ENCODE assay signal across 11 cellular contexts in genomic region chr20:32523613-32524218, GRCh38.
DNase-seq lines count a peak whose midpoint lies in the region; ATAC-seq and TF ChIP-seq lines count a peak whose summit lies in the region.
"Had no signal": no experiment of that assay in that cellular context is flagged by ENCODE, and none has a peak within 500 bp of the region (broad histone marks: within the 10 kb centered on the region; RNA-seq: fewer than 3 reads in every experiment).

No MANE protein-coding gene starts in this region.

- no peak for ATAC-seq in CD4-positive, alpha-beta T cell (ENCODE audit: poor library complexity)
- no peak for ATAC-seq in activated naive CD8-positive, alpha-beta T cell treated with anti-CD3 and anti-CD28 coated beads, Interleukin-2, amount 10 ng/mL, durations not matched to agents 7 days and 5 days (ENCODE audit: low read depth)
- ATAC-seq in naive thymus-derived CD8-positive, alpha-beta T cell, result no peak
- ATAC-seq: gastroesophageal sphincter had no signal

- intact Hi-C loops in CD4-positive, alpha-beta T cell (cut with DNase I, micrococcal nuclease), result loop anchor here (2.0 to 10.0 kb wide), 4 partner anchors 15 to 491 kb away; partner anchors contain the start of gene NOL4L (in 1 of the 2)

- H3K79me2 ChIP-seq in smooth muscle cell (ENCODE audit: low read depth), result no peaks in the 10 kb centered on the region

- no peak overlapping the region for H2AFZ ChIP-seq in smooth muscle cell (ENCODE audit: low read depth)

- CTCF ChIA-PET in CD4-positive, alpha-beta T cell (lab: Charles Lee), result interaction anchor here (2.1 to 5.8 kb wide), 4 partner anchors 10 to 129 kb away, joined by 5 to 75 read pairs (median 42); no protein-coding TSS in a partner anchor

- H3F3A ChIP-seq in smooth muscle cell (ENCODE audit: low read depth), result peaks cover 8% of the 10 kb centered on the region

- WGBS in smooth muscle cell (ENCODE audit: low lambda C conversion rate), result 26% methylated on average over 7 of the region's 7 CpGs

- H3K9ac ChIP-seq in smooth muscle cell (ENCODE audit: low read depth), result no peak overlapping the region

- peak overlapping the region; percentile 58 for H3K4me3 Mint-ChIP-seq in CD4-positive, alpha-beta T cell
- H3K4me3 Mint-ChIP-seq in activated naive CD8-positive, alpha-beta T cell treated with anti-CD3 and anti-CD28 coated beads, Interleukin-2, amount 10 ng/mL, durations not matched to agents 7 days and 5 days, result peak overlapping the region; percentile 36
- H3K4me3 Mint-ChIP-seq in naive thymus-derived CD8-positive, alpha-beta T cell, result peak overlapping the region in 9 of 10 donors; percentile 28 to 74 (median 50)

- H3K9me3 ChIP-seq in CD4-positive, alpha-beta T cell (ENCODE audit: control insufficient read depth, low read length), result no peaks in the 10 kb centered on the region
- H3K9me3 ChIP-seq in KOPT-K1 (ENCODE audit: insufficient read depth, low read length, poor library complexity, severe bottlenecking) (no peaks in the 10 kb centered on the region), smooth muscle cell (replicated peaks; ENCODE audit: low read depth) (no peaks in the 10 kb centered on the region)
- H3K9me3 ChIP-seq: gastroesophageal sphincter, right atrium auricular region had no signal

- peak overlapping the region; percentile 69 for H3K27ac ChIP-seq in CD4-positive, alpha-beta T cell (ENCODE audit: low read depth, low read length)
- peak overlapping the region; percentile 80 for H3K27ac ChIP-seq in KOPT-K1 (ENCODE audit: low read depth, low read length, poor library complexity, severe bottlenecking)
- H3K27ac ChIP-seq in smooth muscle cell (ENCODE audit: low read depth), result no peak overlapping the region
- H3K27ac ChIP-seq: C4-2B, gastroesophageal sphincter had no signal

- POLR2A ChIA-PET in CD4-positive, alpha-beta T cell (lab: Charles Lee), result interaction anchor here (0.7 to 9.6 kb wide), 7 partner anchors 8 to 353 kb away, joined by 3 to 314 read pairs (median 12); partner anchors contain the start of gene NOL4L
- POLR2A ChIA-PET in activated naive CD8-positive, alpha-beta T cell treated with anti-CD3 and anti-CD28 coated beads, Interleukin-2, amount 10 ng/mL, durations not matched to agents 7 days and 5 days (lab: Charles Lee), result interaction anchor here (0.6 to 11.8 kb wide), 6 partner anchors 10 to 129 kb away, joined by 3 to 248 read pairs (median 6); no protein-coding TSS in a partner anchor
- POLR2A ChIA-PET in naive thymus-derived CD8-positive, alpha-beta T cell (lab: Charles Lee), result interaction anchor here (0.5 to 29.2 kb wide), 9 partner anchors 6 to 128 kb away, joined by 3 to 883 read pairs (median 9); partner anchors contain the start of gene NOL4L

- peaks cover 24% of the 10 kb centered on the region; the same call in 1 of the 2 replicates for H3K36me3 ChIP-seq in KOPT-K1 (ENCODE audit: insufficient read depth, low read length)
- no peaks in the 10 kb centered on the region for H3K36me3 ChIP-seq in smooth muscle cell (ENCODE audit: low read depth)
- H3K36me3 ChIP-seq: right atrium auricular region had no signal

- H3K4me2 ChIP-seq in smooth muscle cell, result no peak overlapping the region

- TF ChIP-seq CTCF in CD4-positive, alpha-beta T cell (IDR thresholded peaks at IDR 0.05), result no peak
- TF ChIP-seq CTCF in smooth muscle cell (IDR thresholded peaks at IDR 0.05; ENCODE audit: borderline replicate concordance, insufficient read depth, poor library complexity, severe bottlenecking), result no peak

- H3K4me3 ChIP-seq in smooth muscle cell, result no peak overlapping the region
- H3K4me3 ChIP-seq: gastroesophageal sphincter, right atrium auricular region had no signal

- H3K27me3 Mint-ChIP-seq in CD4-positive, alpha-beta T cell, result no peaks in the 10 kb centered on the region
- H3K27me3 Mint-ChIP-seq in activated naive CD8-positive, alpha-beta T cell treated with anti-CD3 and anti-CD28 coated beads, Interleukin-2, amount 10 ng/mL, durations not matched to agents 7 days and 5 days, result no peaks in the 10 kb centered on the region
- H3K27me3 Mint-ChIP-seq in naive thymus-derived CD8-positive, alpha-beta T cell, result no peaks in the 10 kb centered on the region

- H3K36me3 Mint-ChIP-seq in CD4-positive, alpha-beta T cell (ENCODE audit: low read depth), result peaks cover 62% of the 10 kb centered on the region
- H3K36me3 Mint-ChIP-seq in activated naive CD8-positive, alpha-beta T cell treated with anti-CD3 and anti-CD28 coated beads, Interleukin-2, amount 10 ng/mL, durations not matched to agents 7 days and 5 days, result peaks cover 11% of the 10 kb centered on the region
- peaks cover 0 to 39% (median 11%) of the 10 kb centered on the region in 3 donors for H3K36me3 Mint-ChIP-seq in naive thymus-derived CD8-positive, alpha-beta T cell

- peak overlapping the region; percentile 99 for H3K27ac Mint-ChIP-seq in CD4-positive, alpha-beta T cell
- peak overlapping the region; percentile 81 for H3K27ac Mint-ChIP-seq in activated naive CD8-positive, alpha-beta T cell treated with anti-CD3 and anti-CD28 coated beads, Interleukin-2, amount 10 ng/mL, durations not matched to agents 7 days and 5 days
- H3K27ac Mint-ChIP-seq in naive thymus-derived CD8-positive, alpha-beta T cell, result peak overlapping the region; percentile 81 to 96 (median 93)

- DNase-seq in CD4-positive, alpha-beta T cell, result peak in 1 of 10 experiments; percentile 28
- DNase-seq in activated naive CD8-positive, alpha-beta T cell treated with anti-CD3 and anti-CD28 coated beads, Interleukin-2, amount 10 ng/mL, durations not matched to agents 7 days and 5 days, result no peak
- DNase-seq in naive thymus-derived CD8-positive, alpha-beta T cell, result peak in 1 of 10 donors; percentile 15
- DNase-seq in smooth muscle cell (lab: John Stamatoyannopoulos, UW; ENCODE audit: unreplicated experiment), result no peak
- DNase-seq in NOMO-1 treated with DMSO at 0.1 percent for 48 hours (lab: John Stamatoyannopoulos, UW; ENCODE audit: unreplicated experiment), result no peak
- no peak for DNase-seq in glomerular visceral epithelial cell (ENCODE audit: extremely low spot score)
- DNase-seq in activated effector memory CD4-positive, alpha-beta T cell treated with anti-CD3 and anti-CD28 coated beads, Interleukin-2, amount 50 U/mL, for 16 hours, result no peak

- peaks cover 5% of the 10 kb centered on the region for H3K4me1 ChIP-seq in smooth muscle cell (ENCODE audit: low read depth)

- no peaks in the 10 kb centered on the region for H3K9me3 Mint-ChIP-seq in CD4-positive, alpha-beta T cell
- no peaks in the 10 kb centered on the region for H3K9me3 Mint-ChIP-seq in activated naive CD8-positive, alpha-beta T cell treated with anti-CD3 and anti-CD28 coated beads, Interleukin-2, amount 10 ng/mL, durations not matched to agents 7 days and 5 days
- H3K9me3 Mint-ChIP-seq in naive thymus-derived CD8-positive, alpha-beta T cell, result no peaks in the 10 kb centered on the region

- no peaks in the 10 kb centered on the region for H3K27me3 ChIP-seq in CD4-positive, alpha-beta T cell (ENCODE audit: control insufficient read depth, insufficient read depth, low read length)
- H3K27me3 ChIP-seq in smooth muscle cell (ENCODE audit: low read depth), result no peaks in the 10 kb centered on the region
- H3K27me3 ChIP-seq: gastroesophageal sphincter, right atrium auricular region had no signal

- H3K4me1 Mint-ChIP-seq in CD4-positive, alpha-beta T cell (ENCODE audit: low read depth), result peaks cover 79% of the 10 kb centered on the region
- H3K4me1 Mint-ChIP-seq in activated naive CD8-positive, alpha-beta T cell treated with anti-CD3 and anti-CD28 coated beads, Interleukin-2, amount 10 ng/mL, durations not matched to agents 7 days and 5 days, result peaks cover 56% of the 10 kb centered on the region
- H3K4me1 Mint-ChIP-seq in naive thymus-derived CD8-positive, alpha-beta T cell, result peaks cover 44 to 82% (median 76%) of the 10 kb centered on the region in 4 donors

- peaks cover 11% of the 10 kb centered on the region for H4K20me1 ChIP-seq in smooth muscle cell (ENCODE audit: low read depth)
